Comparison of ENCODE assay signal across 10 cellular contexts in genomic region chr17:64024215-64024654, GRCh38. TPM values are rescaled to one million over a fixed set of nuclear protein-coding genes. Genes with fewer than 3 reads are reported as not detected.
DNase-seq lines count a peak whose midpoint lies in the region; ATAC-seq and TF ChIP-seq lines count a peak whose summit lies in the region.
"Had no signal": no experiment of that assay in that cellular context is flagged by ENCODE, and none has a peak within 500 bp of the region (broad histone marks: within the 10 kb centered on the region; RNA-seq: fewer than 3 reads in every experiment).

No MANE protein-coding gene starts in this region.

- H3K4me1 ChIP-seq in esophagus muscularis mucosa, result peaks cover 3 to 15% (median 12%) of the 10 kb centered on the region in 4 donors

- peaks cover 8% of the 10 kb centered on the region for H3K36me3 Mint-ChIP-seq in activated T-cell treated with anti-CD3 and anti-CD28 coated beads, Interleukin-2, amount 50 U/mL, for 24 hours (ENCODE audit: low read depth)
- H3K36me3 Mint-ChIP-seq in stimulated activated naive B cell treated with anti-CD40 and anti-IgM and Interleukin-4, amounts not matched to agents 10 μg/mL and 1 μg/mL and 100 μg/mL, for 72 hours, result no peaks in the 10 kb centered on the region

- TF ChIP-seq CTCF in esophagus muscularis mucosa (IDR thresholded peaks at IDR 0.05), result no peak

- H3K27ac Mint-ChIP-seq in activated T-cell treated with anti-CD3 and anti-CD28 coated beads, Interleukin-2, amount 50 U/mL, for 24 hours, result peak overlapping the region; percentile 91
- peak overlapping the region; percentile 65 for H3K27ac Mint-ChIP-seq in stimulated activated naive B cell treated with anti-CD40 and anti-IgM and Interleukin-4, amounts not matched to agents 10 μg/mL and 1 μg/mL and 100 μg/mL, for 72 hours

- H3K9me3 Mint-ChIP-seq in activated T-cell treated with anti-CD3 and anti-CD28 coated beads, Interleukin-2, amount 50 U/mL, for 24 hours, result no peaks in the 10 kb centered on the region
- no peaks in the 10 kb centered on the region for H3K9me3 Mint-ChIP-seq in stimulated activated naive B cell treated with anti-CD40 and anti-IgM and Interleukin-4, amounts not matched to agents 10 μg/mL and 1 μg/mL and 100 μg/mL, for 72 hours

- no peaks in the 10 kb centered on the region for H3K9me3 ChIP-seq in esophagus muscularis mucosa
- H3K9me3 ChIP-seq: ascending aorta had no signal

- H3K27me3 ChIP-seq in esophagus muscularis mucosa, result peaks cover 0 to 6% (median 2%) of the 10 kb centered on the region in 4 donors
- H3K27me3 ChIP-seq: ascending aorta had no signal

- intact Hi-C loops in esophagus muscularis mucosa (cut with DNase I), result no loop called here

- no peak overlapping the region for H3K4me3 Mint-ChIP-seq in activated T-cell treated with anti-CD3 and anti-CD28 coated beads, Interleukin-2, amount 50 U/mL, for 24 hours
- H3K4me3 Mint-ChIP-seq in stimulated activated naive B cell treated with anti-CD40 and anti-IgM and Interleukin-4, amounts not matched to agents 10 μg/mL and 1 μg/mL and 100 μg/mL, for 72 hours, result no peak overlapping the region

- no peak overlapping the region for H3K4me3 ChIP-seq in esophagus muscularis mucosa
- H3K4me3 ChIP-seq: ascending aorta had no signal

- no peak overlapping the region for H3K27ac ChIP-seq in esophagus muscularis mucosa (replicated peaks in 1 of 4)
- H3K27ac ChIP-seq in caudate nucleus (ENCODE audit: low read depth, low read length), result no peak overlapping the region
- H3K27ac ChIP-seq: ascending aorta, epithelial cell of prostate had no signal

- no peaks in the 10 kb centered on the region for H3K36me3 ChIP-seq in esophagus muscularis mucosa
- H3K36me3 ChIP-seq: ascending aorta had no signal

- H3K4me1 Mint-ChIP-seq in activated T-cell treated with anti-CD3 and anti-CD28 coated beads, Interleukin-2, amount 50 U/mL, for 24 hours (ENCODE audit: low read depth), result peaks cover 75% of the 10 kb centered on the region
- H3K4me1 Mint-ChIP-seq in stimulated activated naive B cell treated with anti-CD40 and anti-IgM and Interleukin-4, amounts not matched to agents 10 μg/mL and 1 μg/mL and 100 μg/mL, for 72 hours, result peaks cover 16 to 49% of the 10 kb centered on the region in 2 donors

- no peak for DNase-seq in activated T-cell treated with anti-CD3 and anti-CD28 coated beads, Interleukin-2, amount 50 U/mL, for 24 hours
- DNase-seq in activated T-cell treated with anti-CD3 and anti-CD28 coated beads, Interleukin-2, amount 50 U/mL, for 1 hour, result no peak
- DNase-seq in UCSD-AML1 (lab: John Stamatoyannopoulos, UW; ENCODE audit: unreplicated experiment) (peak; percentile 44), esophagus muscularis mucosa (ENCODE audit: extremely low spot score) (peak; percentile 34), caudate nucleus (lab: John Stamatoyannopoulos, UW) (no peak)
- no peak for DNase-seq in stimulated activated naive B cell treated with anti-CD40 and anti-IgM and Interleukin-4, amounts not matched to agents 10 μg/mL and 1 μg/mL and 100 μg/mL, for 72 hours

- WGBS in esophagus muscularis mucosa, result 85% methylated on average over 8 of the region's 8 CpGs

- no peak for TF ChIP-seq EP300 in esophagus muscularis mucosa (IDR thresholded peaks at IDR 0.05)

- TF ChIP-seq POLR2A in esophagus muscularis mucosa (IDR thresholded peaks at IDR 0.05; ENCODE audit: low read depth), result no peak

- H3K27me3 Mint-ChIP-seq in activated T-cell treated with anti-CD3 and anti-CD28 coated beads, Interleukin-2, amount 50 U/mL, for 24 hours, result no peaks in the 10 kb centered on the region
- no peaks in the 10 kb centered on the region for H3K27me3 Mint-ChIP-seq in stimulated activated naive B cell treated with anti-CD40 and anti-IgM and Interleukin-4, amounts not matched to agents 10 μg/mL and 1 μg/mL and 100 μg/mL, for 72 hours

- ATAC-seq in stimulated activated naive B cell treated with anti-CD40 and anti-IgM and Interleukin-4, amounts not matched to agents 10 μg/mL and 1 μg/mL and 100 μg/mL, for 72 hours (replicated peaks), result no peak
- ATAC-seq in HG02885 (IDR thresholded peaks at IDR 0.05; ENCODE audit: poor library complexity, unreplicated experiment), result no peak
- ATAC-seq in GM19328 (IDR thresholded peaks at IDR 0.05; ENCODE audit: unreplicated experiment), result no peak

RNA-seq across cellular contexts. Expression of gene ICAM2, which starts 3.8 kb away (rescaled TPM):
- 10 to 100 TPM; 22.4 to 75.1 (median 58.1) TPM for total RNA-seq in esophagus muscularis mucosa

RNA-seq across cellular contexts. Expression of gene PRR29, which starts 26.1 kb away (rescaled TPM):
- under 1 TPM in 3 of 4 donors, not detected in 1; 0.23 to 0.42 (median 0.39) TPM for total RNA-seq in esophagus muscularis mucosa

RNA-seq across cellular contexts. Expression of gene SCN4A, which starts 51.5 kb away (rescaled TPM):
- under 1 TPM; under 0.01 to 0.71 (median 0.20) TPM for total RNA-seq in esophagus muscularis mucosa

Comparison
In these comparisons a context has a peak if more than half of its experiments do, and no peak if none do; other contexts are left out.
1. DNase-seq: peak in UCSD-AML1 (single experiment) and esophagus muscularis mucosa (single experiment); none in activated T-cell treated with anti-CD3 and anti-CD28 coated beads, Interleukin-2, amount 50 U/mL, for 24 hours (single experiment), activated T-cell treated with anti-CD3 and anti-CD28 coated beads, Interleukin-2, amount 50 U/mL, for 1 hour (single experiment), stimulated activated naive B cell treated with anti-CD40 and anti-IgM and Interleukin-4, amounts not matched to agents 10 μg/mL and 1 μg/mL and 100 μg/mL, for 72 hours (single experiment) and caudate nucleus (0 of 61).